Comparison of ENCODE assay signal across 3 cellular contexts in the genomic region with DNA sequence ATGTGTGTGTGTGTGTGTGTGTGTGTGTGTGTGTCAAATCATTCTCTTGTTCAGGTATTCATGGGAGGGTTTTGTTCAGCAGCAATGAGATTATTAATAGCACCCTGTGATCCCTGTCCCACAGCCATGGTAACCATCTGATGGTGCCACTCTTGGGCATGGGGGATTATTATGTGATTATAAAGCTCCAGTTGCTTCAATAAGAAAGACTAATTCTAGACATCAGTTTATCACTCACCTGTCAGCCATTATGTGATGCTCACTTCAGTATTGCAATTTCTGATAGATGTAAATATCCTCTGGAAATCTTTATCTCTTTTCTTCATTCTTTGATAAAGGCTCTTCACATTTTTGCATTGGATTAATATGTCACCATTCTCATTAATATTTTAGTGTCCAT.
"Had no signal": no experiment of that assay in that cellular context is flagged by ENCODE, and none has a peak within 500 bp of the region (broad histone marks: within the 10 kb centered on the region; RNA-seq: fewer than 3 reads in every experiment).

No MANE protein-coding gene starts in this region.

- H3K4me3 ChIP-seq: GM12878 had no signal

- DNase-seq: GDM1, GF-D8 had no signal
